22 cellular contexts compared by ENCODE assay signal in genomic region chr20:24116611-24117010, GRCh38.
"Had no signal": no experiment of that assay in that cellular context is flagged by ENCODE, and none has a peak within 500 bp of the region (broad histone marks: within the 10 kb centered on the region; RNA-seq: fewer than 3 reads in every experiment).

No MANE protein-coding gene starts in this region.

- H3K4me1 Mint-ChIP-seq: naive B cell had no signal

- ATAC-seq: esophagus mucosa; heart left ventricle; left colon; left ventricle myocardium superior; psoas muscle; sciatic nerve; stimulated activated memory B cell treated with anti-CD40 and anti-IgM and Interleukin-4, amounts not matched to agents 10 μg/mL and 1 μg/mL and 100 μg/mL, for 72 hours; upper lobe of right lung had no signal

- H3K9me3 Mint-ChIP-seq: naive B cell; nephron progenitor cell; stimulated activated naive CD8-positive, alpha-beta T cell treated with anti-CD3 and anti-CD28 coated beads, Interleukin-15, Interleukin-2, amounts not matched to agents 100 ng/mL and 50 ng/mL, for 24 hours had no signal

- H3K36me3 ChIP-seq: heart left ventricle, neutrophil, spleen, tibial artery, upper lobe of right lung, vagina had no signal

- H3K27me3 ChIP-seq: neutrophil, upper lobe of right lung, vagina had no signal

- H3K4me3 Mint-ChIP-seq: naive B cell; nephron progenitor cell; stimulated activated memory B cell treated with anti-CD40 and anti-IgM and Interleukin-4, amounts not matched to agents 10 μg/mL and 1 μg/mL and 100 μg/mL, for 72 hours; stimulated activated naive CD8-positive, alpha-beta T cell treated with anti-CD3 and anti-CD28 coated beads, Interleukin-15, Interleukin-2, amounts not matched to agents 100 ng/mL and 50 ng/mL, for 24 hours had no signal

- H3K4me3 ChIP-seq: heart left ventricle, lung, psoas muscle, spleen, tibial artery, upper lobe of right lung, vagina had no signal

- H3K4me1 ChIP-seq: psoas muscle, tibial artery, upper lobe of right lung had no signal

- H3K36me3 Mint-ChIP-seq: naive B cell; stimulated activated memory B cell treated with anti-CD40 and anti-IgM and Interleukin-4, amounts not matched to agents 10 μg/mL and 1 μg/mL and 100 μg/mL, for 72 hours had no signal

- H3K27me3 Mint-ChIP-seq: stimulated activated naive CD8-positive, alpha-beta T cell treated with anti-CD3 and anti-CD28 coated beads, Interleukin-15, Interleukin-2, amounts not matched to agents 100 ng/mL and 50 ng/mL, for 24 hours had no signal

- H3K27ac ChIP-seq: heart left ventricle, neutrophil, psoas muscle, spleen, tibial artery, upper lobe of right lung, vagina had no signal

- H3K27ac Mint-ChIP-seq: naive B cell; nephron progenitor cell; stimulated activated memory B cell treated with anti-CD40 and anti-IgM and Interleukin-4, amounts not matched to agents 10 μg/mL and 1 μg/mL and 100 μg/mL, for 72 hours; stimulated activated naive CD8-positive, alpha-beta T cell treated with anti-CD3 and anti-CD28 coated beads, Interleukin-15, Interleukin-2, amounts not matched to agents 100 ng/mL and 50 ng/mL, for 24 hours had no signal

- DNase-seq: effector memory CD4-positive, alpha-beta T cell; heart left ventricle; hippocampal formation; left colon; left ventricle myocardium superior; mesenchymal stem cell; naive B cell; nephron progenitor cell; psoas muscle; spleen; stimulated activated CD4-positive, alpha-beta T cell treated with anti-CD3 and anti-CD28 coated beads, Interleukin-15, amount 100 ng/mL, for 24 hours; stimulated activated CD4-positive, alpha-beta T cell treated with anti-CD3 and anti-CD28 coated beads, Interleukin-1b, Interleukin-23, amount 100 ng/mL, for 48 hours; stimulated activated CD4-positive, alpha-beta T cell treated with anti-CD3 and anti-CD28 coated beads, Interleukin-4, amount 100 ng/mL, for 24 hours; tibial artery; upper lobe of right lung had no signal

- H3K9me3 ChIP-seq: heart left ventricle, neutrophil, psoas muscle, spleen, tibial artery, upper lobe of right lung, vagina had no signal
